Comparison of ENCODE assay signal across 28 cellular contexts in genomic region chr5:145913701-145914100, GRCh38. TPM values are rescaled to one million over a fixed set of nuclear protein-coding genes. Genes with fewer than 3 reads are reported as not detected.
DNase-seq lines count a peak whose midpoint lies in the region; ATAC-seq, FAIRE-seq and TF ChIP-seq lines count a peak whose summit lies in the region.
"Had no signal": no experiment of that assay in that cellular context is flagged by ENCODE, and none has a peak within 500 bp of the region (broad histone marks: within the 10 kb centered on the region; RNA-seq: fewer than 3 reads in every experiment).

No MANE protein-coding gene starts in this region.

- POLR2A ChIA-PET in A549 (lab: Yijun Ruan, JAX) (no interaction called here), IMR-90 (lab: Charles Lee; ENCODE audit: unreplicated experiment) (no interaction called here)

- TF ChIP-seq EP300 in A549 (IDR thresholded peaks at IDR 0.05), result no peak

- H4K8ac ChIP-seq in IMR-90 (ENCODE audit: low read depth in 2 of 2, low read length in 2 of 2), result no peak overlapping the region

- no peaks in the 10 kb centered on the region for H3K36me3 Mint-ChIP-seq in GM23338 (ENCODE audit: low read depth)
- H3K36me3 Mint-ChIP-seq: CD14-positive monocyte; CD4-positive, alpha-beta memory T cell; CD4-positive, CD25-positive, alpha-beta regulatory T cell; CD8-positive, alpha-beta memory T cell had no signal

- H3K4me3 ChIP-seq in A549 (no peak overlapping the region), GM23338 (no peak overlapping the region), IMR-90 (ENCODE audit: insufficient read depth, low read depth, low read length) (no peak overlapping the region), WERI-Rb-1 (ENCODE audit: low read depth, low read length) (no peak overlapping the region)
- H3K4me3 ChIP-seq: BLaER1, GM12878 had no signal

- H3K27me3 ChIP-seq in GM23338 (ENCODE audit: insufficient read depth), result no peaks in the 10 kb centered on the region
- peaks cover 5% of the 10 kb centered on the region for H3K27me3 ChIP-seq in IMR-90 (ENCODE audit: control insufficient read depth, insufficient read depth, low read length)
- H3K27me3 ChIP-seq in WERI-Rb-1 (ENCODE audit: insufficient read depth, low read depth, severe bottlenecking), result no peaks in the 10 kb centered on the region
- H3K27me3 ChIP-seq: BE2C, BLaER1 had no signal

- 0 out of 2 replicates have a peak, but pooled peaks cover 3% of the 10 kb centered on the region for H3K9me1 ChIP-seq in IMR-90 (ENCODE audit: insufficient read depth, low read length)

- no peak overlapping the region for H3K23ac ChIP-seq in IMR-90 (ENCODE audit: low read depth, low read length)

- ATAC-seq in A549 (no peak), GM23338 (no peak), IMR-90 (ENCODE audit: low read depth) (no peak), HG02623 (IDR thresholded peaks at IDR 0.05; ENCODE audit: unreplicated experiment) (no peak)
- ATAC-seq: GM12878 had no signal

- H3K9me3 ChIP-seq in A549 (no peaks in the 10 kb centered on the region), IMR-90 (ENCODE audit: control insufficient read depth, insufficient read depth, low read length) (no peaks in the 10 kb centered on the region), WERI-Rb-1 (ENCODE audit: severe bottlenecking) (no peaks in the 10 kb centered on the region)
- H3K9me3 ChIP-seq: BE2C, BLaER1 had no signal

- no peaks in the 10 kb centered on the region for H3F3A ChIP-seq in GM23338 (replicated peaks; ENCODE audit: low read depth)

- no peak overlapping the region for H2BK15ac ChIP-seq in IMR-90 (ENCODE audit: low read depth, low read length)

- no peak overlapping the region for H3K4me2 ChIP-seq in A549
- no peak overlapping the region for H3K4me2 ChIP-seq in GM23338
- no peak overlapping the region for H3K4me2 ChIP-seq in IMR-90 (ENCODE audit: low read depth, low read length)
- H3K4me2 ChIP-seq: BLaER1 had no signal

- DNase-seq in A549 (ENCODE audit: low read depth in 1 of 2, low spot score in 1 of 2), result no peak
- DNase-seq in GM23338 (ENCODE audit: low spot score), result no peak
- no peak for DNase-seq in IMR-90
- no peak for DNase-seq in AML-193 (lab: John Stamatoyannopoulos, UW)
- no peak for DNase-seq in WERI-Rb-1
- DNase-seq: 8988T; BE2C; C1 segment of cervical spinal cord; CD4-positive, alpha-beta memory T cell; CD4-positive, CD25-positive, alpha-beta regulatory T cell; CD8-positive, alpha-beta memory T cell; COR-L47; DMS 273 treated with DMSO at 0.1 percent for 48 hours; DMS153; DMS53; DMS79; DND-41; EL; GDM1 had no signal

- H2BK120ac ChIP-seq in IMR-90 (ENCODE audit: low read depth, low read length), result no peak overlapping the region

- no peak overlapping the region for H3K18ac ChIP-seq in IMR-90 (ENCODE audit: low read depth, low read length)

- H3K4me3 Mint-ChIP-seq in GM23338, result no peak overlapping the region
- H3K4me3 Mint-ChIP-seq: CD14-positive monocyte; CD4-positive, alpha-beta memory T cell; CD4-positive, CD25-positive, alpha-beta regulatory T cell; CD8-positive, alpha-beta memory T cell had no signal

- no peak overlapping the region for H3K4ac ChIP-seq in IMR-90 (ENCODE audit: low read depth, low read length)

- H3K9me2 ChIP-seq in GM23338 (ENCODE audit: insufficient read depth), result peaks cover 10% of the 10 kb centered on the region; the same call in 1 of the 2 replicates

- in situ Hi-C loops in IMR-90 (cut with MboI; ENCODE audit: low sequenced_read_pairs), result no loop called here

- H3K4me1 Mint-ChIP-seq in GM23338, result peaks cover 4% of the 10 kb centered on the region
- H3K4me1 Mint-ChIP-seq: CD14-positive monocyte; CD4-positive, alpha-beta memory T cell; CD8-positive, alpha-beta memory T cell had no signal

- H3K27ac ChIP-seq in A549, result no peak overlapping the region
- H3K27ac ChIP-seq in GM23338 (ENCODE audit: low read depth), result no peak overlapping the region
- no peak overlapping the region for H3K27ac ChIP-seq in IMR-90 (ENCODE audit: insufficient read depth, low read length)
- H3K27ac ChIP-seq in WERI-Rb-1, result no peak overlapping the region
- H3K27ac ChIP-seq: BLaER1 had no signal

- TF ChIP-seq POLR2A in A549 (IDR thresholded peaks at IDR 0.05; ENCODE audit: low read length), result no peak
- TF ChIP-seq POLR2A in IMR-90 (IDR thresholded peaks at IDR 0.05; ENCODE audit: low read depth, low read length), result no peak

- H3K9me3 Mint-ChIP-seq in GM23338, result no peaks in the 10 kb centered on the region
- H3K9me3 Mint-ChIP-seq: CD14-positive monocyte; CD4-positive, alpha-beta memory T cell; CD8-positive, alpha-beta memory T cell had no signal

- H3K9ac ChIP-seq in IMR-90 (ENCODE audit: low read depth, low read length), result no peak overlapping the region
- H3K9ac ChIP-seq: BLaER1 had no signal

- no peak for FAIRE-seq in A549 (lab: Jason Lieb, UNC)
- FAIRE-seq: A204.1, GM12878, GM12892, GM19239 had no signal

- no peaks in the 10 kb centered on the region for H4K20me1 ChIP-seq in GM23338 (replicated peaks; ENCODE audit: insufficient read depth)
- H4K20me1 ChIP-seq in IMR-90 (ENCODE audit: insufficient read depth, low read length), result no peaks in the 10 kb centered on the region
- H4K20me1 ChIP-seq: BLaER1 had no signal

- H2AK9ac ChIP-seq in IMR-90 (replicated peaks; ENCODE audit: low read depth, low read length, poor library complexity), result no peak overlapping the region

- H4K91ac ChIP-seq in IMR-90 (ENCODE audit: insufficient read depth, low read depth, low read length), result no peak overlapping the region

- no peaks in the 10 kb centered on the region for H3K79me1 ChIP-seq in IMR-90 (ENCODE audit: low read depth in 1 of 2, low read length in 2 of 2)

- TF ChIP-seq CTCF in A549 (IDR thresholded peaks at IDR 0.05) (no peak), GM23338 (conservative IDR thresholded peaks at IDR 0.05; ENCODE audit: low read depth in 2 of 2) (no peak), IMR-90 (conservative IDR thresholded peaks at IDR 0.05; ENCODE audit: low read depth, low read length) (no peak), WERI-Rb-1 (IDR thresholded peaks at IDR 0.05; ENCODE audit: low read depth, low read length) (no peak)

- peak overlapping the region; percentile 72 for H2AFZ ChIP-seq in GM23338
- H2AFZ ChIP-seq in IMR-90 (replicated peaks; ENCODE audit: low read length, poor library complexity), result no peak overlapping the region

- CTCF ChIA-PET in A549 (lab: Yijun Ruan, JAX) (interaction anchor here (1.6 to 1.7 kb wide), 2 partner anchors 10 to 66 kb away, joined by 3 to 4 read pairs; no protein-coding TSS in a partner anchor), IMR-90 (lab: Yijun Ruan, JAX) (no interaction called here)

- intact Hi-C loops in IMR-90 (cut with micrococcal nuclease), result no loop called here

- BruUV-seq in IMR-90 (replicated peaks; lab: Mats Ljungman, UMichigan), result no TSS peak

- H4K5ac ChIP-seq in IMR-90 (ENCODE audit: low read depth, low read length), result no peak overlapping the region

- no peaks in the 10 kb centered on the region for H3K36me3 ChIP-seq in GM23338 (ENCODE audit: insufficient read depth)
- no peaks in the 10 kb centered on the region for H3K36me3 ChIP-seq in IMR-90 (ENCODE audit: control insufficient read depth, insufficient read depth, low read length)
- no peaks in the 10 kb centered on the region for H3K36me3 ChIP-seq in WERI-Rb-1
- H3K36me3 ChIP-seq: BE2C, BLaER1 had no signal

- H3K27ac Mint-ChIP-seq in GM23338, result no peak overlapping the region
- H3K27ac Mint-ChIP-seq: CD14-positive monocyte; CD4-positive, alpha-beta memory T cell; CD4-positive, CD25-positive, alpha-beta regulatory T cell; CD8-positive, alpha-beta memory T cell had no signal

- TF ChIP-seq RAD21 in A549 (conservative IDR thresholded peaks at IDR 0.05 in 1 of 2, IDR thresholded peaks at IDR 0.05 in 1 of 2), result no peak
- no peak for TF ChIP-seq RAD21 in IMR-90 (IDR thresholded peaks at IDR 0.05; ENCODE audit: low read length)

- H3K14ac ChIP-seq in IMR-90 (replicated peaks; ENCODE audit: low read depth, low read length), result no peak overlapping the region

- H3K56ac ChIP-seq in IMR-90 (ENCODE audit: extremely low read depth, insufficient read depth, low read length), result no peak overlapping the region

- peaks cover 5% of the 10 kb centered on the region for H3K27me3 Mint-ChIP-seq in GM23338 (ENCODE audit: insufficient read depth, low read depth, poor library complexity)
- H3K27me3 Mint-ChIP-seq: CD8-positive, alpha-beta memory T cell had no signal

- H2BK5ac ChIP-seq in IMR-90 (ENCODE audit: low read depth, low read length, poor library complexity, severe bottlenecking), result no peak overlapping the region

- H3K4me1 ChIP-seq in A549 (peaks cover 8% of the 10 kb centered on the region; the same call in 1 of the 3 replicates), GM23338 (ENCODE audit: insufficient read depth) (peaks cover under 1% of the 10 kb centered on the region), IMR-90 (ENCODE audit: control insufficient read depth, insufficient read depth, low read length) (0 out of 2 replicates have a peak, but pooled peaks cover 2% of the 10 kb centered on the region)
- H3K4me1 ChIP-seq: BE2C, BLaER1 had no signal

- H3K79me2 ChIP-seq in GM23338 (replicated peaks; ENCODE audit: insufficient read depth), result no peaks in the 10 kb centered on the region

- H2BK20ac ChIP-seq in IMR-90 (ENCODE audit: low read depth, low read length), result no peak overlapping the region

- dilution Hi-C loops in IMR-90 (cut with HindIII; ENCODE audit: low sequenced_read_pairs, unreplicated experiment), result no loop called here

- WGBS in A549 (ENCODE audit: missing lambda C conversion rate), result 93% methylated on average over 7 of the region's 7 CpGs
- WGBS in IMR-90 (ENCODE audit: extremely low coverage in 2 of 2, insufficient read length in 1 of 2), 2 experiments, result no CpG with 5 or more reads among the region's 7 CpGs

- no peak overlapping the region for H2AK5ac ChIP-seq in IMR-90 (ENCODE audit: low read depth, low read length)

RNA-seq across cellular contexts. Expression of gene SH3RF2, which starts 22.7 kb away (rescaled TPM):
- 6.0 and 6.9 TPM in 2 replicates for polyA plus RNA-seq in A549 (2011; rRNA removed)
- polyA plus RNA-seq in A549 (2012; cell fraction: cytosol; rRNA removed), result 4.0 and 4.1 TPM in 2 replicates
- 9.6 and 11.8 TPM in 2 replicates for polyA plus RNA-seq in A549 (2012; cell fraction: nucleus; rRNA removed)
- 3.9 to 4.1 TPM (median 4.1 TPM) in 3 replicates for polyA plus RNA-seq in A549 (2017; fragmentation: RNase III; extraction: RNeasy Plus Mini Kit Qiagen cat#74134 plus additional on column Dnase treatment)
- polyA minus RNA-seq in A549 (2011; rRNA and poly(A)+ RNA removed), result 11.5 and 13.2 TPM in 2 replicates
- total RNA-seq in GM23338 (2014; rRNA removed; shearing (Covaris generic)), result 1.1 and 2.4 TPM in 2 replicates
- 0.80 and 1.7 TPM in 2 replicates for polyA plus RNA-seq in GM23338 (2016; fragmentation: Nextera tagmentation; extraction: Ambion mirVana)
- 1.1 and 1.3 TPM in 2 replicates for total RNA-seq in IMR-90 (2012; rRNA removed)
- polyA plus RNA-seq in IMR-90 (2012; rRNA removed), result 1.3 and 1.7 TPM in 2 replicates
- 0.49 and 0.74 TPM in 2 replicates for polyA plus RNA-seq in IMR-90 (2012; cell fraction: cytosol; rRNA removed)
- 4.1 and 4.6 TPM in 2 replicates for polyA plus RNA-seq in IMR-90 (2012; cell fraction: nucleus; rRNA removed; ENCODE audit: low replicate concordance)
- total RNA-seq: CD4-positive, alpha-beta memory T cell had no signal
- polyA plus RNA-seq: CD14-positive monocyte; CD4-positive, alpha-beta memory T cell; GM12878 had no signal

RNA-seq across cellular contexts. Expression of gene GRXCR2, which starts 40.9 kb away (rescaled TPM):
- 0.05 TPM in 1 of 2 replicates, not detected in the other for polyA plus RNA-seq in A549 (2011; rRNA removed)
- polyA plus RNA-seq in A549 (2012; cell fraction: cytosol; rRNA removed), result not detected in 2 replicates
- polyA plus RNA-seq in A549 (2012; cell fraction: nucleus; rRNA removed), result not detected in 2 replicates
- not detected in 3 replicates for polyA plus RNA-seq in A549 (2017; fragmentation: RNase III; extraction: RNeasy Plus Mini Kit Qiagen cat#74134 plus additional on column Dnase treatment)
- not detected in 2 replicates for polyA minus RNA-seq in A549 (2011; rRNA and poly(A)+ RNA removed)
- not detected in 2 replicates for total RNA-seq in GM23338 (2014; rRNA removed; shearing (Covaris generic))
- not detected in 2 replicates for polyA plus RNA-seq in GM23338 (2016; fragmentation: Nextera tagmentation; extraction: Ambion mirVana)
- total RNA-seq in IMR-90 (2012; rRNA removed), result not detected in 2 replicates
- not detected in 2 replicates for polyA plus RNA-seq in IMR-90 (2012; rRNA removed)
- polyA plus RNA-seq in IMR-90 (2012; cell fraction: cytosol; rRNA removed), result not detected in 2 replicates
- not detected in 2 replicates for polyA plus RNA-seq in IMR-90 (2012; cell fraction: nucleus; rRNA removed; ENCODE audit: low replicate concordance)
- total RNA-seq: CD4-positive, alpha-beta memory T cell; CD4-positive, CD25-positive, alpha-beta regulatory T cell; CD8-positive, alpha-beta memory T cell; Daoy; G401; GM12878 had no signal
- polyA plus RNA-seq: CD14-positive monocyte; CD4-positive, alpha-beta memory T cell; CD8-positive, alpha-beta memory T cell; GM12878 had no signal
